Comparison of ENCODE assay signal across 29 cellular contexts in the genomic region with DNA sequence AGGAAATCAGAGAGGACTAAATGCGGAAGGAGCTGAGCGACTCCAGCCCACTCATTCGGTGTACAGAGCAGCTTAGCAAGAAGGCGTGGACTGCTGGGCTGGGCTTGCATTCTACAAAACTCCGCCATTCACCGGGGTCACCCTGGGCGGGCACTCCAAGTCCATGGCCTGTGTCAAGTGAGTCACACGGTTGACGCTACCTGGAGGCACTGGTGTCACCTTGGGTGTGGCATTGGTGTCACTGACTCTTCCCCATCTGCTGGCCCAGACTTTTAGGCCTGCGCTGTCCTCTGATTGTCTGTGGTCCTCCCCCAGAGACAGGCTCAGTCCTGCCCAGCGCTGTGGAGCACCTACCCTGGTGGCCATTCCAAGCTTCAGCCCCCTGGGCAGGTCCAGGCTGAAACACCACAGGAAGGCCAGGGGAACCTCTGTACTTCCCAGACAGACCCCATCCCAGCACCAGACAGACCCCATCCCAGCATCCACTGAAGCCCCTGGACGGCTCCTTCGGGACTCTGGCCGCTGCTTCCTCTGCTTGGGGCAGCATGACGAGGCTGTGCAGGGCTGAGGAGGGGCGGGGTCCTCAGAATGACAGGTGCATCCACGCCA. TPM values are rescaled to one million over a fixed set of nuclear protein-coding genes. Genes with fewer than 3 reads are reported as not detected.
DNase-seq lines count a peak whose midpoint lies in the region; ATAC-seq, FAIRE-seq and TF ChIP-seq lines count a peak whose summit lies in the region.
"Had no signal": no experiment of that assay in that cellular context is flagged by ENCODE, and none has a peak within 500 bp of the region (broad histone marks: within the 10 kb centered on the region; RNA-seq: fewer than 3 reads in every experiment).

No MANE protein-coding gene starts in this region.

- H3K4me1 ChIP-seq in right lobe of liver (no peaks in the 10 kb centered on the region), spleen (no peaks in the 10 kb centered on the region), kidney (ENCODE audit: control insufficient read depth in 1 of 2, insufficient read depth in 1 of 2, low read depth in 1 of 2, low read length in 2 of 2) (no peaks in the 10 kb centered on the region)
- H3K4me1 ChIP-seq: SJCRH30, vagina had no signal

- H3K4me3 ChIP-seq in right lobe of liver (no peak overlapping the region), spleen (no peak overlapping the region), kidney (ENCODE audit: low read length in 2 of 2) (no peak overlapping the region)
- H3K4me3 ChIP-seq: ovary, SJCRH30, vagina had no signal

- WGBS in right lobe of liver (ENCODE audit: insufficient coverage, low coverage, low lambda C conversion rate, missing lambda C conversion rate) = 90% methylated on average over 3 of the region's 17 CpGs
- WGBS in spleen, 5 donors = 83 to 90% (median 87%) methylated on average over 14 to 17 of the region's 17 CpGs

- H3K27me3 Mint-ChIP-seq in mesothelial cell of epicardium (ENCODE audit: low read depth) = peaks cover 35% of the 10 kb centered on the region
- H3K27me3 Mint-ChIP-seq: activated CD8-positive, alpha-beta memory T cell treated with anti-CD3 and anti-CD28 coated beads, Interleukin-2, amount 10 ng/mL, durations not matched to agents 7 days and 5 days; CD4-positive, CD25-positive, alpha-beta regulatory T cell had no signal

- FAIRE-seq in kidney (lab: Jason Lieb, UNC) = no peak
- FAIRE-seq: astrocyte had no signal

- no peaks in the 10 kb centered on the region for H3K36me3 ChIP-seq in right lobe of liver
- no peaks in the 10 kb centered on the region for H3K36me3 ChIP-seq in spleen
- no peaks in the 10 kb centered on the region for H3K36me3 ChIP-seq in kidney (ENCODE audit: control insufficient read depth in 1 of 2, insufficient read depth in 2 of 2, low read length in 2 of 2)
- H3K36me3 ChIP-seq: ovary, SJCRH30, vagina had no signal

- no peak overlapping the region for H3K9ac ChIP-seq in kidney (ENCODE audit: low read length in 2 of 2)

- H3K27me3 ChIP-seq in right lobe of liver (no peaks in the 10 kb centered on the region), spleen (replicated peaks in 1 of 7) (peaks cover 0 to 17% (median 0%) of the 10 kb centered on the region in 7 donors)
- H3K27me3 ChIP-seq: ovary, vagina had no signal

- H3K9me3 ChIP-seq in right lobe of liver = no peaks in the 10 kb centered on the region
- H3K9me3 ChIP-seq in spleen = no peaks in the 10 kb centered on the region
- H3K9me3 ChIP-seq in kidney (ENCODE audit: control insufficient read depth in 1 of 2, low read length in 2 of 2) = no peaks in the 10 kb centered on the region
- H3K9me3 ChIP-seq: ovary, SJCRH30, vagina had no signal

- DNase-seq in LoVo (ENCODE audit: low spot score) = peak; percentile 83
- peak; percentile 93 for DNase-seq in SW480 (ENCODE audit: low spot score)
- peak in 2 of 3 donors; percentile 28 to 44 for DNase-seq in right lobe of liver
- DNase-seq in spleen = peak; percentile 52
- no peak for DNase-seq in mesothelial cell of epicardium (ENCODE audit: low spot score in 2 of 2, unreplicated experiment in 2 of 2)
- no peak for DNase-seq in kidney
- DNase-seq: activated CD4-positive, alpha-beta T cell treated with anti-CD3 and anti-CD28 coated beads, Interleukin-2, amount 10 ng/mL, durations not matched to agents 24 days and 14 days; activated CD8-positive, alpha-beta memory T cell treated with anti-CD3 and anti-CD28 coated beads, Interleukin-2, amount 10 ng/mL, durations not matched to agents 7 days and 5 days; CD4-positive, CD25-positive, alpha-beta regulatory T cell; effector CD4-positive, alpha-beta T cell; erythroblast; foreskin melanocyte; KG1; naive thymus-derived CD4-positive, alpha-beta T cell; NCI-H1048; NCI-H1930; NCI-H2227 treated with DMSO at 0.1 percent for 48 hours; NCI-H82; OCI-M1; ovary; SJCRH30 had no signal

- H3K9me3 Mint-ChIP-seq in mesothelial cell of epicardium = no peaks in the 10 kb centered on the region
- H3K9me3 Mint-ChIP-seq: activated CD4-positive, alpha-beta T cell treated with anti-CD3 and anti-CD28 coated beads, Interleukin-2, amount 10 ng/mL, durations not matched to agents 24 days and 14 days; activated T-helper 1 cell treated with anti-CD3 and anti-CD28 coated beads, Interleukin-12 subunit alpha, Interleukin-12 subunit beta, Interleukin-2, Interleukin-4 antibody, amounts not matched to agents 30 ng/mL and 10 ng/mL and 1 ng/mL, durations not matched to agents 14 hours and 24 hours and 36 hours; CD4-positive, CD25-positive, alpha-beta regulatory T cell; central memory CD8-positive, alpha-beta T cell; naive thymus-derived CD4-positive, alpha-beta T cell; T-helper 1 cell treated with Interleukin-12 subunit alpha and Interleukin-12 subunit beta and Interleukin-4 antibody, amounts not matched to agents 30 μg/mL and 1 μg/mL, for 36 hours had no signal

- no peak overlapping the region for H3K27ac Mint-ChIP-seq in mesothelial cell of epicardium
- H3K27ac Mint-ChIP-seq: activated CD4-positive, alpha-beta T cell treated with anti-CD3 and anti-CD28 coated beads, Interleukin-2, amount 10 ng/mL, durations not matched to agents 24 days and 14 days; activated CD8-positive, alpha-beta memory T cell treated with anti-CD3 and anti-CD28 coated beads, Interleukin-2, amount 10 ng/mL, durations not matched to agents 7 days and 5 days; activated naive CD8-positive, alpha-beta T cell; activated T-helper 1 cell treated with anti-CD3 and anti-CD28 coated beads, Interleukin-12 subunit alpha, Interleukin-12 subunit beta, Interleukin-2, Interleukin-4 antibody, amounts not matched to agents 30 ng/mL and 10 ng/mL and 1 ng/mL, durations not matched to agents 14 hours and 24 hours and 36 hours; CD4-positive, CD25-positive, alpha-beta regulatory T cell; naive thymus-derived CD4-positive, alpha-beta T cell; T-helper 1 cell treated with Interleukin-12 subunit alpha and Interleukin-12 subunit beta and Interleukin-4 antibody, amounts not matched to agents 30 μg/mL and 1 μg/mL, for 36 hours had no signal

- intact Hi-C loops in right lobe of liver (cut with DNase I) = no loop called here
- intact Hi-C loops in spleen (cut with DNase I; ENCODE audit: low total_unique reads) = no loop called here
- intact Hi-C loops in kidney (cut with DNase I) = no loop called here

- TF ChIP-seq CTCF in right lobe of liver (IDR thresholded peaks at IDR 0.05) = no peak
- TF ChIP-seq CTCF in spleen (IDR thresholded peaks at IDR 0.05 in 8 of 11, conservative IDR thresholded peaks at IDR 0.05 in 3 of 11) = no peak
- TF ChIP-seq CTCF in mesothelial cell of epicardium (IDR thresholded peaks at IDR 0.05; ENCODE audit: unreplicated experiment) = no peak
- no peak for TF ChIP-seq CTCF in kidney (IDR thresholded peaks at IDR 0.05; ENCODE audit: borderline replicate concordance, extremely low read depth, insufficient read depth)

- ATAC-seq in right lobe of liver (peak in 2 of 4 donors; percentile 11 to 50), GM19452 (IDR thresholded peaks at IDR 0.05; ENCODE audit: unreplicated experiment) (no peak)
- ATAC-seq: activated CD8-positive, alpha-beta memory T cell treated with anti-CD3 and anti-CD28 coated beads, Interleukin-2, amount 10 ng/mL, durations not matched to agents 7 days and 5 days; naive thymus-derived CD4-positive, alpha-beta T cell had no signal

- H3K4me3 Mint-ChIP-seq in mesothelial cell of epicardium = no peak overlapping the region
- H3K4me3 Mint-ChIP-seq: activated CD4-positive, alpha-beta T cell treated with anti-CD3 and anti-CD28 coated beads, Interleukin-2, amount 10 ng/mL, durations not matched to agents 24 days and 14 days; activated CD8-positive, alpha-beta memory T cell treated with anti-CD3 and anti-CD28 coated beads, Interleukin-2, amount 10 ng/mL, durations not matched to agents 7 days and 5 days; activated naive CD8-positive, alpha-beta T cell; activated T-helper 1 cell treated with anti-CD3 and anti-CD28 coated beads, Interleukin-12 subunit alpha, Interleukin-12 subunit beta, Interleukin-2, Interleukin-4 antibody, amounts not matched to agents 30 ng/mL and 10 ng/mL and 1 ng/mL, durations not matched to agents 14 hours and 24 hours and 36 hours; CD4-positive, CD25-positive, alpha-beta regulatory T cell; central memory CD8-positive, alpha-beta T cell; naive thymus-derived CD4-positive, alpha-beta T cell; T-helper 1 cell treated with Interleukin-12 subunit alpha and Interleukin-12 subunit beta and Interleukin-4 antibody, amounts not matched to agents 30 μg/mL and 1 μg/mL, for 36 hours had no signal

- H3K4me1 Mint-ChIP-seq in mesothelial cell of epicardium = no peaks in the 10 kb centered on the region
- H3K4me1 Mint-ChIP-seq: CD4-positive, CD25-positive, alpha-beta regulatory T cell; central memory CD8-positive, alpha-beta T cell; naive thymus-derived CD4-positive, alpha-beta T cell had no signal

- H3K36me3 Mint-ChIP-seq in mesothelial cell of epicardium = no peaks in the 10 kb centered on the region
- H3K36me3 Mint-ChIP-seq: activated CD8-positive, alpha-beta memory T cell treated with anti-CD3 and anti-CD28 coated beads, Interleukin-2, amount 10 ng/mL, durations not matched to agents 7 days and 5 days; activated naive CD8-positive, alpha-beta T cell; CD4-positive, CD25-positive, alpha-beta regulatory T cell; naive thymus-derived CD4-positive, alpha-beta T cell had no signal

- no peak overlapping the region for H3K27ac ChIP-seq in right lobe of liver
- H3K27ac ChIP-seq in spleen = no peak overlapping the region
- H3K27ac ChIP-seq in kidney (ENCODE audit: low read depth in 2 of 2, low read length in 2 of 2) = no peak overlapping the region
- H3K27ac ChIP-seq: ovary, SJCRH30, vagina had no signal

- TF ChIP-seq POLR2A in right lobe of liver (IDR thresholded peaks at IDR 0.05) (no peak), spleen (IDR thresholded peaks at IDR 0.05) (no peak)

RNA-seq across cellular contexts. Expression of gene CNPY1, which starts 30.6 kb away (rescaled TPM):
- total RNA-seq in right lobe of liver (under 1 TPM in 1 of 6 experiments, not detected in 5; 0.19 TPM), spleen (not detected), mesothelial cell of epicardium (not detected in 3 replicates), kidney (not detected)
- polyA plus RNA-seq in spleen (not detected), kidney (ENCODE audit: insufficient read depth, low read depth, low replicate concordance) (not detected)
- total RNA-seq: activated CD4-positive, alpha-beta T cell treated with anti-CD3 and anti-CD28 coated beads, Interleukin-2, amount 10 ng/mL, durations not matched to agents 24 days and 14 days; activated CD8-positive, alpha-beta memory T cell treated with anti-CD3 and anti-CD28 coated beads, Interleukin-2, amount 10 ng/mL, durations not matched to agents 7 days and 5 days; activated T-helper 1 cell treated with anti-CD3 and anti-CD28 coated beads, Interleukin-12 subunit alpha, Interleukin-12 subunit beta, Interleukin-2, Interleukin-4 antibody, amounts not matched to agents 30 ng/mL and 10 ng/mL and 1 ng/mL, durations not matched to agents 14 hours and 24 hours and 36 hours; astrocyte; CD4-positive, CD25-positive, alpha-beta regulatory T cell; lung microvascular endothelial cell; naive thymus-derived CD4-positive, alpha-beta T cell; ovary; SJCRH30; vagina had no signal
- polyA plus RNA-seq: CD4-positive, CD25-positive, alpha-beta regulatory T cell; naive thymus-derived CD4-positive, alpha-beta T cell had no signal

Comparison
In these comparisons a context has a peak if more than half of its experiments do, and no peak if none do; other contexts are left out.
1. DNase-seq: peak in LoVo (single experiment), SW480 (single experiment), right lobe of liver (2 of 3) and spleen (single experiment); none in mesothelial cell of epicardium (0 of 2) and kidney (single experiment).